11 cellular contexts compared by ENCODE assay signal in the genomic region with DNA sequence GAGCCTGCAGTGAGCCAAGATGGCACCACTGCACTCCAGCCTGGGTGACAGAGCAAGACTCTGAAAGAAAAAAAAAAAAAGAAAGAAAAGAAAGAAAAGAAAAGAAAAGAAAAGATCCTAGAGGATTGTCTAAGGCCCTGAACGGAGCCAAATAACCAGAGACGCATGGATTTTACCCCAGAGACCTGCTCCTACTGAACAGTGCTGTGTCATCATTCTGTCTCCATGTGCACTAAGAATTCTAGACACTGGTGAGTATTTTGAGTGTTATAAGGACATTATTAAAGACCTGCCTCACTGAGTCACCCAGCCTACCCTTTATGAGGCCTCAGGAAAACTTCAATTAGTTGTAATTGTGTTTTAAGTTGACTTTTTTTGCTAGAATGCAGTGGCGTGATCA.
"Had no signal": no experiment of that assay in that cellular context is flagged by ENCODE, and none has a peak within 500 bp of the region (broad histone marks: within the 10 kb centered on the region; RNA-seq: fewer than 3 reads in every experiment).

No MANE protein-coding gene starts in this region.

- H3K27ac ChIP-seq: GM23248 had no signal

- ATAC-seq: GM23338, HCT116 had no signal

- H3K9me3 ChIP-seq: HAP-1 had no signal

- H3K4me2 ChIP-seq: GM23338 had no signal

- H3K36me3 ChIP-seq: HAP-1 had no signal

- H2AFZ ChIP-seq: GM23248, GM23338 had no signal

- H3K4me3 ChIP-seq: GM23248, GM23338, HAP-1 had no signal

- FAIRE-seq: H1, H54 had no signal

- DNase-seq: GM23248, GOT3, H7, H9, HCEC 1CT, HFFc6 had no signal

- H3K9ac ChIP-seq: GM23248 had no signal
